Comparison of ENCODE assay signal across 28 cellular contexts in genomic region chr15:39106913-39107312, GRCh38.
"Had no signal": no experiment of that assay in that cellular context is flagged by ENCODE, and none has a peak within 500 bp of the region (broad histone marks: within the 10 kb centered on the region; RNA-seq: fewer than 3 reads in every experiment).

No MANE protein-coding gene starts in this region.

- H3K36me3 Mint-ChIP-seq: neural progenitor cell; stimulated activated effector memory CD8-positive, alpha-beta T cell treated with anti-CD3 and anti-CD28 coated beads, Interleukin-12 subunit alpha, Interleukin-12 subunit beta, amount 100 ng/mL, for 72 hours; stimulated activated naive B cell treated with anti-CD40 and anti-IgM and Interleukin-4, amounts not matched to agents 10 μg/mL and 1 μg/mL and 100 μg/mL, for 72 hours had no signal

- ATAC-seq: naive thymus-derived CD8-positive, alpha-beta T cell; psoas muscle; right cardiac atrium; right lobe of liver; stimulated activated effector memory CD8-positive, alpha-beta T cell treated with anti-CD3 and anti-CD28 coated beads, Interleukin-12 subunit alpha, Interleukin-12 subunit beta, amount 100 ng/mL, for 72 hours; stimulated activated naive B cell treated with anti-CD40 and anti-IgM and Interleukin-4, amounts not matched to agents 10 μg/mL and 1 μg/mL and 100 μg/mL, for 72 hours had no signal

- H3K4me2 ChIP-seq: neural progenitor cell had no signal

- H3K9ac ChIP-seq: neural progenitor cell, parathyroid adenoma had no signal

- H3K27ac Mint-ChIP-seq: naive thymus-derived CD8-positive, alpha-beta T cell; nephron; neural progenitor cell; progenitor cell of endocrine pancreas; stimulated activated effector memory CD8-positive, alpha-beta T cell treated with anti-CD3 and anti-CD28 coated beads, Interleukin-12 subunit alpha, Interleukin-12 subunit beta, amount 100 ng/mL, for 72 hours; stimulated activated naive B cell treated with anti-CD40 and anti-IgM and Interleukin-4, amounts not matched to agents 10 μg/mL and 1 μg/mL and 100 μg/mL, for 72 hours; stimulated activated naive CD8-positive, alpha-beta T cell treated with anti-CD3 and anti-CD28 coated beads, Interleukin-15, Interleukin-2, amounts not matched to agents 100 ng/mL and 50 ng/mL, for 24 hours had no signal

- H3K4me1 Mint-ChIP-seq: naive thymus-derived CD8-positive, alpha-beta T cell; nephron; neural progenitor cell; stimulated activated effector memory CD8-positive, alpha-beta T cell treated with anti-CD3 and anti-CD28 coated beads, Interleukin-12 subunit alpha, Interleukin-12 subunit beta, amount 100 ng/mL, for 72 hours; stimulated activated naive B cell treated with anti-CD40 and anti-IgM and Interleukin-4, amounts not matched to agents 10 μg/mL and 1 μg/mL and 100 μg/mL, for 72 hours had no signal

- H3K36me3 ChIP-seq: neural progenitor cell, ovary, right lobe of liver, sigmoid colon, stomach, thoracic aorta, thyroid gland, tibial nerve, upper lobe of left lung, vagina had no signal

- H2AFZ ChIP-seq: neural progenitor cell, parathyroid adenoma had no signal

- H3K4me3 ChIP-seq: neural progenitor cell, ovary, psoas muscle, right lobe of liver, sigmoid colon, stomach, thoracic aorta, thyroid gland, tibial nerve, upper lobe of left lung, vagina had no signal

- H3K27me3 ChIP-seq: neural progenitor cell, ovary, right lobe of liver, sigmoid colon, stomach, thyroid gland, tibial nerve, upper lobe of left lung, vagina had no signal

- H3K27ac ChIP-seq: neural progenitor cell, ovary, parathyroid adenoma, psoas muscle, right lobe of liver, sigmoid colon, stomach, thoracic aorta, thyroid gland, tibial nerve, upper lobe of left lung, vagina had no signal

- H3K4me1 ChIP-seq: neural progenitor cell, parathyroid adenoma, psoas muscle, right lobe of liver, sigmoid colon, stomach, thyroid gland, tibial nerve, upper lobe of left lung, vagina had no signal

- H3K9me3 Mint-ChIP-seq: neural progenitor cell; stimulated activated naive CD8-positive, alpha-beta T cell treated with anti-CD3 and anti-CD28 coated beads, Interleukin-15, Interleukin-2, amounts not matched to agents 100 ng/mL and 50 ng/mL, for 24 hours had no signal

- H3K9me3 ChIP-seq: ovary, psoas muscle, right lobe of liver, sigmoid colon, stomach, thoracic aorta, thyroid gland, tibial nerve, upper lobe of left lung, vagina had no signal

- H3K4me3 Mint-ChIP-seq: naive thymus-derived CD8-positive, alpha-beta T cell; nephron; neural progenitor cell; stimulated activated effector memory CD8-positive, alpha-beta T cell treated with anti-CD3 and anti-CD28 coated beads, Interleukin-12 subunit alpha, Interleukin-12 subunit beta, amount 100 ng/mL, for 72 hours; stimulated activated naive B cell treated with anti-CD40 and anti-IgM and Interleukin-4, amounts not matched to agents 10 μg/mL and 1 μg/mL and 100 μg/mL, for 72 hours; stimulated activated naive CD8-positive, alpha-beta T cell treated with anti-CD3 and anti-CD28 coated beads, Interleukin-15, Interleukin-2, amounts not matched to agents 100 ng/mL and 50 ng/mL, for 24 hours had no signal

- DNase-seq: naive thymus-derived CD8-positive, alpha-beta T cell; occipital lobe; ovary; posterior cingulate gyrus; psoas muscle; right cardiac atrium; right lobe of liver; sigmoid colon; small intestine; stimulated activated CD4-positive, alpha-beta T cell treated with anti-CD3 and anti-CD28 coated beads, Interleukin-15, amount 100 ng/mL, for 24 hours; stimulated activated CD4-positive, alpha-beta T cell treated with anti-CD3 and anti-CD28 coated beads, Interleukin-2, amount 100 ng/mL, for 24 hours; stimulated activated CD4-positive, alpha-beta T cell treated with anti-CD3 and anti-CD28 coated beads, Interleukin-2, amount 100 ng/mL, for 48 hours; stimulated activated CD4-positive, alpha-beta T cell treated with anti-CD3 and anti-CD28 coated beads, Interleukin-4, amount 100 ng/mL, for 24 hours; stimulated activated naive B cell treated with anti-CD40 and anti-IgM and Interleukin-4, amounts not matched to agents 10 μg/mL and 1 μg/mL and 100 μg/mL, for 72 hours; stimulated activated naive CD4-positive, alpha-beta T cell treated with Interleukin-2 at 50 U/mL for 16 hours; stomach; thyroid gland; trophoblast cell; upper lobe of left lung had no signal
